In genomic region chr18:46623541-46623940, GRCh38 we compare ENCODE assay signal across 10 cellular contexts.
A peak's percentile ranks its signal among the peaks of the same experiment; 100 is the strongest.
DNase-seq lines count a peak whose midpoint lies in the region; ATAC-seq and TF ChIP-seq lines count a peak whose summit lies in the region.
"Had no signal": no experiment of that assay in that cellular context is flagged by ENCODE, and none has a peak within 500 bp of the region (broad histone marks: within the 10 kb centered on the region; RNA-seq: fewer than 3 reads in every experiment).

No MANE protein-coding gene starts in this region.

- H4K20me1 ChIP-seq in MM.1S (ENCODE audit: insufficient read depth, low read length), result no peaks in the 10 kb centered on the region

- TF ChIP-seq CTCF in MM.1S (IDR thresholded peaks at IDR 0.05; ENCODE audit: low read length), result no peak

- no peaks in the 10 kb centered on the region for H3K36me3 ChIP-seq in MM.1S (replicated peaks; ENCODE audit: insufficient read depth, low read length)

- H3K27ac ChIP-seq in MM.1S (ENCODE audit: low read length), result no peak overlapping the region
- H3K27ac ChIP-seq: epithelial cell of prostate, VCaP had no signal

- H3F3A ChIP-seq in MM.1S (ENCODE audit: insufficient read depth, low read length), result no peaks in the 10 kb centered on the region

- no peak overlapping the region for H3K9ac ChIP-seq in MM.1S (ENCODE audit: low read length)

- DNase-seq in MM.1S, result peak; percentile 34
- DNase-seq in activated T-helper 1 cell treated with Interleukin-2 at 50 U/mL for 16 hours (ENCODE audit: low read depth), result peak; percentile 4
- DNase-seq in iPS-NIHi11 (ENCODE audit: low spot score), result peak; percentile 26
- peak; percentile 35 for DNase-seq in stimulated activated CD8-positive, alpha-beta memory T cell treated with anti-CD3 and anti-CD28 coated beads, Interleukin-4, amount 100 ng/mL, for 48 hours
- DNase-seq in HPDE6-E6E7 (ENCODE audit: extremely low spot score), result no peak
- DNase-seq: NCI-H226 had no signal

- no peaks in the 10 kb centered on the region for H3K9me2 ChIP-seq in MM.1S (replicated peaks; ENCODE audit: insufficient read depth, low read length)

- ATAC-seq in GM19023 (IDR thresholded peaks at IDR 0.05; ENCODE audit: unreplicated experiment) (no peak), GM21723 (IDR thresholded peaks at IDR 0.05; ENCODE audit: unreplicated experiment) (no peak)

- no peaks in the 10 kb centered on the region for H3K9me3 ChIP-seq in MM.1S (replicated peaks; ENCODE audit: insufficient read depth, low read length)

- peak overlapping the region; percentile 22; the same call in 1 of the 2 replicates for H3K4me2 ChIP-seq in MM.1S (ENCODE audit: low read depth, low read length)

- no peaks in the 10 kb centered on the region for H3K27me3 ChIP-seq in MM.1S (replicated peaks; ENCODE audit: insufficient read depth, low read length)

- peaks cover 8% of the 10 kb centered on the region for H3K4me1 ChIP-seq in MM.1S (ENCODE audit: low read length)

- H3K4me3 ChIP-seq in MM.1S (ENCODE audit: low read length), result no peak overlapping the region

- no peaks in the 10 kb centered on the region for H3K79me2 ChIP-seq in MM.1S (ENCODE audit: low read length)

- peak overlapping the region; percentile 65 for H2AFZ ChIP-seq in MM.1S (ENCODE audit: low read length)
